ENCODE assay signal across 23 cellular contexts in the genomic region with DNA sequence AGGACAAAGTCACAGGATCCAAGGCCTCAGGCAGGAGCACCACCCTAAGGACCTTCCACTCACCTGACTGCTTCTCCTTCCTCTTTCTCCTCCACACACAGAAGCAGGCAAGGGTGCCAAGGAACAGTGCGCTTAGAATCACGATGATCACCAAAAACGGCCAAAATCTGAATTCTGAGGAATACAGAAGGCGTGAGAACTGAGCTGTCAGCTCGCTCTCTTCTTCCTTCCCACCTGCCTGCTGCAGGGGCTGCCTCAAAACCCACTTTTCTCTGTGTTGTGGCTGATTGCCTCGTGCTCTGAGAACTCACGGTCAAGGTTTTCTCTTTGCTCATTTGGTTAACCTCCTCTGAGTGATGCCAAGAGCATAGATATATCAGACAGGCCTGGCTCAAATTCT. TPM values are rescaled to one million over a fixed set of nuclear protein-coding genes. Genes with fewer than 3 reads are reported as not detected.
DNase-seq lines count a peak whose midpoint lies in the region; ATAC-seq, FAIRE-seq and TF ChIP-seq lines count a peak whose summit lies in the region.
"Had no signal": no experiment of that assay in that cellular context is flagged by ENCODE, and none has a peak within 500 bp of the region (broad histone marks: within the 10 kb centered on the region; RNA-seq: fewer than 3 reads in every experiment).

No MANE protein-coding gene starts in this region.

- no peaks in the 10 kb centered on the region for H3K27me3 Mint-ChIP-seq in activated naive CD8-positive, alpha-beta T cell
- H3K27me3 Mint-ChIP-seq in activated naive CD8-positive, alpha-beta T cell treated with anti-CD3 and anti-CD28 coated beads, Interleukin-2, amount 50 U/mL, for 24 hours = no peaks in the 10 kb centered on the region
- peaks cover 8% of the 10 kb centered on the region for H3K27me3 Mint-ChIP-seq in T-helper 17 cell
- no peaks in the 10 kb centered on the region for H3K27me3 Mint-ChIP-seq in stimulated activated naive CD8-positive, alpha-beta T cell treated with anti-CD3 and anti-CD28 coated beads, Interleukin-15, amount 100 ng/mL, for 72 hours
- no peaks in the 10 kb centered on the region for H3K27me3 Mint-ChIP-seq in endothelial cell (ENCODE audit: unreplicated experiment)

- no peak for ATAC-seq in activated naive CD8-positive, alpha-beta T cell treated with anti-CD3 and anti-CD28 coated beads, Interleukin-2, amount 50 U/mL, for 24 hours
- ATAC-seq in T-helper 17 cell (no peak), GM12878 (no peak), GM21786 (IDR thresholded peaks at IDR 0.05; ENCODE audit: unreplicated experiment) (no peak)
- ATAC-seq in stimulated activated naive CD8-positive, alpha-beta T cell treated with anti-CD3 and anti-CD28 coated beads, Interleukin-15, amount 100 ng/mL, for 72 hours = peak; percentile 9
- ATAC-seq: heart left ventricle, pancreas had no signal

- peak overlapping the region; percentile 3; the same call in 1 of the 2 replicates for H2AFZ ChIP-seq in GM12878 (ENCODE audit: control insufficient read depth, low read depth, low read length)

- H3K9me3 ChIP-seq in T-helper 17 cell (ENCODE audit: control insufficient read depth, low read length, poor library complexity, severe bottlenecking) = no peaks in the 10 kb centered on the region
- no peaks in the 10 kb centered on the region for H3K9me3 ChIP-seq in GM12878 (replicated peaks; ENCODE audit: control insufficient read depth, insufficient read depth, low read length)
- H3K9me3 ChIP-seq: heart left ventricle, pancreas, sigmoid colon had no signal

- POLR2A ChIA-PET in GM12878 (lab: Charles Lee) = interaction anchor here (0.8 to 2.5 kb wide), 2 partner anchors 17 to 24 kb away, joined by 3 to 7 read pairs; a partner anchor contains a TSS

- BruUV-seq in GM12878 (replicated peaks; lab: Mats Ljungman, UMichigan) = no TSS peak

- H3K36me3 Mint-ChIP-seq in activated naive CD8-positive, alpha-beta T cell = peaks cover 4% of the 10 kb centered on the region
- H3K36me3 Mint-ChIP-seq in activated naive CD8-positive, alpha-beta T cell treated with anti-CD3 and anti-CD28 coated beads, Interleukin-2, amount 50 U/mL, for 24 hours (ENCODE audit: low read depth) = no peaks in the 10 kb centered on the region
- H3K36me3 Mint-ChIP-seq in T-helper 17 cell (ENCODE audit: low read depth) (no peaks in the 10 kb centered on the region), endothelial cell (ENCODE audit: low read depth, unreplicated experiment) (no peaks in the 10 kb centered on the region)

- RAD21 ChIA-PET in GM12878 (lab: Charles Lee; ENCODE audit: unreplicated experiment) = interaction anchor here (0.8 to 10.9 kb wide), 12 partner anchors 8 to 152 kb away, joined by 3 to 193 read pairs (median 14); a partner anchor contains a TSS

- H3K27me3 ChIP-seq in GM12878 (replicated peaks in 1 of 2; ENCODE audit: control insufficient read depth in 2 of 2, insufficient read depth in 2 of 2, low read length in 1 of 2) = no peaks in the 10 kb centered on the region
- H3K27me3 ChIP-seq: pancreas, sigmoid colon had no signal

- H3K27ac ChIP-seq in GM12878 (ENCODE audit: control insufficient read depth, insufficient read depth) = no peak overlapping the region
- H3K27ac ChIP-seq: pancreas had no signal

- H3K4me2 ChIP-seq in GM12878 (ENCODE audit: control insufficient read depth, insufficient read depth) = no peak overlapping the region

- CTCF ChIA-PET in GM12878 (lab: Yijun Ruan, JAX) = interaction anchor here (1.1 to 8.2 kb wide), 8 partner anchors 9 to 151 kb away, joined by 4 to 349 read pairs (median 48); a partner anchor contains a TSS

- no peak for DNase-seq in activated naive CD8-positive, alpha-beta T cell treated with anti-CD3 and anti-CD28 coated beads, Interleukin-2, amount 50 U/mL, for 24 hours
- DNase-seq in T-helper 17 cell = no peak
- DNase-seq in GM12878 (ENCODE audit: low read depth, low spot score) = no peak
- DNase-seq in stimulated activated naive CD8-positive, alpha-beta T cell treated with anti-CD3 and anti-CD28 coated beads, Interleukin-15, amount 100 ng/mL, for 72 hours = peak; percentile 37 to 55
- DNase-seq in NCI-H2081 treated with DMSO at 0.1 percent for 48 hours (lab: John Stamatoyannopoulos, UW) = no peak
- DNase-seq in endothelial cell (ENCODE audit: low spot score) = no peak
- DNase-seq: activated CD4-positive, CD25-positive, alpha-beta regulatory T cell; aorta; Calu3; heart left ventricle; Karpas-422; NCI-H1092 treated with DMSO at 0.1 percent for 48 hours; NCI-H2171; NCI-H526 treated with DMSO at 0.1 percent for 48 hours; pancreas; sigmoid colon had no signal

- no peak for TF ChIP-seq CTCF in GM12878 (IDR thresholded peaks at IDR 0.05 in 2 of 3, conservative IDR thresholded peaks at IDR 0.05 in 1 of 3; ENCODE audit: control insufficient read depth in 2 of 3, extremely low read depth in 1 of 3, insufficient read depth in 1 of 3, low read depth in 3 of 3, low read length in 3 of 3)
- no peak for TF ChIP-seq CTCF in endothelial cell (IDR thresholded peaks at IDR 0.05; ENCODE audit: unreplicated experiment)

- FAIRE-seq in GM12878 (lab: Jason Lieb, UNC) = no peak
- FAIRE-seq: islet of Langerhans, pancreas had no signal

- no peaks in the 10 kb centered on the region for H3K79me2 ChIP-seq in GM12878 (ENCODE audit: control insufficient read depth, insufficient read depth, low read length)

- no peak overlapping the region for H3K4me3 ChIP-seq in GM12878
- H3K4me3 ChIP-seq: heart left ventricle, pancreas, sigmoid colon had no signal

- no peaks in the 10 kb centered on the region for H3K9me3 Mint-ChIP-seq in activated naive CD8-positive, alpha-beta T cell (ENCODE audit: low read depth)
- no peaks in the 10 kb centered on the region for H3K9me3 Mint-ChIP-seq in activated naive CD8-positive, alpha-beta T cell treated with anti-CD3 and anti-CD28 coated beads, Interleukin-2, amount 50 U/mL, for 24 hours
- no peaks in the 10 kb centered on the region for H3K9me3 Mint-ChIP-seq in stimulated activated naive CD8-positive, alpha-beta T cell treated with anti-CD3 and anti-CD28 coated beads, Interleukin-15, amount 100 ng/mL, for 72 hours
- no peaks in the 10 kb centered on the region for H3K9me3 Mint-ChIP-seq in endothelial cell (ENCODE audit: unreplicated experiment)

- TF ChIP-seq RAD21 in GM12878 (IDR thresholded peaks at IDR 0.05; ENCODE audit: insufficient read depth, low read depth, low read length) = no peak

- WGBS in GM12878 (ENCODE audit: insufficient coverage, insufficient replicate concordance, low lambda C conversion rate, missing lambda C conversion rate) = 78% methylated on average over 7 of the region's 7 CpGs

- H4K20me1 ChIP-seq in GM12878 (ENCODE audit: control insufficient read depth, insufficient read depth) = no peaks in the 10 kb centered on the region

- peaks cover 67% of the 10 kb centered on the region for H3K4me1 Mint-ChIP-seq in activated naive CD8-positive, alpha-beta T cell (ENCODE audit: low read depth)
- peaks cover 69% of the 10 kb centered on the region for H3K4me1 Mint-ChIP-seq in activated naive CD8-positive, alpha-beta T cell treated with anti-CD3 and anti-CD28 coated beads, Interleukin-2, amount 50 U/mL, for 24 hours
- H3K4me1 Mint-ChIP-seq in T-helper 17 cell (peaks cover 45% of the 10 kb centered on the region), endothelial cell (ENCODE audit: unreplicated experiment) (peaks cover 33% of the 10 kb centered on the region)
- peaks cover 76% of the 10 kb centered on the region for H3K4me1 Mint-ChIP-seq in stimulated activated naive CD8-positive, alpha-beta T cell treated with anti-CD3 and anti-CD28 coated beads, Interleukin-15, amount 100 ng/mL, for 72 hours

- no peak overlapping the region for H3K9ac ChIP-seq in GM12878 (ENCODE audit: control insufficient read depth, insufficient read depth, low read length)

- SMC1A ChIA-PET in GM12878 (lab: Charles Lee; ENCODE audit: uncharacterized antibody, unreplicated experiment) = interaction anchor here (0.8 to 13.0 kb wide), 6 partner anchors 8 to 114 kb away, joined by 3 to 229 read pairs (median 8); a partner anchor contains a TSS

- no peak for TF ChIP-seq POLR2A in GM12878 (IDR thresholded peaks at IDR 0.05; ENCODE audit: low read depth, low read length)

- H3K36me3 ChIP-seq in GM12878 (ENCODE audit: control insufficient read depth in 2 of 2, insufficient read depth in 2 of 2, low read length in 1 of 2) = no peaks in the 10 kb centered on the region
- H3K36me3 ChIP-seq: heart left ventricle, pancreas, sigmoid colon had no signal

- no peak for TF ChIP-seq EP300 in GM12878 (IDR thresholded peaks at IDR 0.05; ENCODE audit: borderline replicate concordance in 1 of 2, control insufficient read depth in 1 of 2, low read depth in 2 of 2, low read length in 2 of 2)

- in situ Hi-C loops in GM12878 (cut with MboI) = loop anchor here (5.0 kb wide), 1 partner anchor 113 kb away; a partner anchor contains a TSS

- H3K4me1 ChIP-seq in GM12878 (ENCODE audit: control insufficient read depth, insufficient read depth, low read length) = peaks cover 28% of the 10 kb centered on the region
- H3K4me1 ChIP-seq: pancreas had no signal

- peak overlapping the region; percentile 82 for H3K4me3 Mint-ChIP-seq in activated naive CD8-positive, alpha-beta T cell
- H3K4me3 Mint-ChIP-seq in activated naive CD8-positive, alpha-beta T cell treated with anti-CD3 and anti-CD28 coated beads, Interleukin-2, amount 50 U/mL, for 24 hours = no peak overlapping the region
- H3K4me3 Mint-ChIP-seq in T-helper 17 cell = peak overlapping the region; percentile 74
- H3K4me3 Mint-ChIP-seq in stimulated activated naive CD8-positive, alpha-beta T cell treated with anti-CD3 and anti-CD28 coated beads, Interleukin-15, amount 100 ng/mL, for 72 hours = peak overlapping the region; percentile 64 to 74
- H3K4me3 Mint-ChIP-seq in endothelial cell (ENCODE audit: unreplicated experiment) = no peak overlapping the region

- intact Hi-C loops in GM12878 (cut with micrococcal nuclease; ENCODE audit: unreplicated experiment) = no loop called here

- H3K27ac Mint-ChIP-seq in activated naive CD8-positive, alpha-beta T cell = peak overlapping the region; percentile 100
- H3K27ac Mint-ChIP-seq in activated naive CD8-positive, alpha-beta T cell treated with anti-CD3 and anti-CD28 coated beads, Interleukin-2, amount 50 U/mL, for 24 hours = no peak overlapping the region
- H3K27ac Mint-ChIP-seq in T-helper 17 cell = peak overlapping the region; percentile 82
- H3K27ac Mint-ChIP-seq in stimulated activated naive CD8-positive, alpha-beta T cell treated with anti-CD3 and anti-CD28 coated beads, Interleukin-15, amount 100 ng/mL, for 72 hours = no peak overlapping the region
- no peak overlapping the region for H3K27ac Mint-ChIP-seq in endothelial cell (ENCODE audit: unreplicated experiment)

RNA-seq across cellular contexts. Expression of a gene that starts 23.8 kb away (rescaled TPM):
- total RNA-seq in T-helper 17 cell = 1 to 10 TPM in 1 of 2 donors, under 1 TPM in 1; 0.73 to 1.4 TPM
- 10.8 and 11.5 TPM in 2 replicates for total RNA-seq in GM12878 (2013; cell fraction: nucleolus; rRNA removed)
- total RNA-seq in GM12878 (2014; rRNA removed) = 0.65 and 0.68 TPM in 2 replicates
- 0.60 and 0.67 TPM in 2 replicates for total RNA-seq in GM12878 (2014; rRNA removed; fragmentation: Illumina TruSeq; extraction: Trizol)
- total RNA-seq in GM12878 (2021) = 0.35 and 0.80 TPM in 2 replicates
- 1.7 TPM for polyA plus RNA-seq in GM12878 (2011; ENCODE audit: low read depth)
- 13.6 and 17.3 TPM in 2 replicates for polyA plus RNA-seq in GM12878 (2011; rRNA removed)
- polyA plus RNA-seq in GM12878 (2011; cell fraction: cytosol; rRNA removed) = 7.1 and 7.9 TPM in 2 replicates
- 10.0 and 17.8 TPM in 2 replicates for polyA plus RNA-seq in GM12878 (2011; cell fraction: nucleus; rRNA removed)
- polyA plus RNA-seq in GM12878 (2012) = 0.96 and 2.8 TPM in 2 replicates
- 0.55 and 0.78 TPM in 2 replicates for polyA plus RNA-seq in GM12878 (2014; fragmentation: Illumina TruSeq; extraction: Trizol)
- polyA plus RNA-seq in GM12878 (2014; fragmentation: Nextera tagmentation; extraction: Ambion mirVana) = under 1 TPM; 0.24 to 0.37 TPM
- 0.59 and 0.77 TPM in 2 replicates for polyA plus RNA-seq in GM12878 (2014; rRNA removed)
- polyA plus RNA-seq in GM12878 (2016; fragmentation: Nextera tagmentation; extraction: Ambion mirVana) = 1 to 10 TPM in 1 of 2 experiments, under 1 TPM in 1; 0.90 to 1.2 TPM
- polyA minus RNA-seq in GM12878 (2011; rRNA and poly(A)+ RNA removed) = 11.7 and 14.1 TPM in 2 replicates
- 2.3 and 4.4 TPM in 2 replicates for polyA minus RNA-seq in GM12878 (2011; cell fraction: cytosol; rRNA and poly(A)+ RNA removed)
- 4.6 and 5.7 TPM in 2 replicates for polyA minus RNA-seq in GM12878 (2011; cell fraction: nucleus; rRNA and poly(A)+ RNA removed)
- 0.31 TPM for total RNA-seq in endothelial cell (ENCODE audit: unreplicated experiment)
- total RNA-seq: Calu3, cerebellum, lung microvascular endothelial cell, myocyte had no signal

RNA-seq across cellular contexts. Expression of a gene that starts 42.9 kb away (rescaled TPM):
- 100 to 1,000 TPM in 1 of 2 donors, 10 to 100 TPM in 1; 96.6 to 124 TPM for total RNA-seq in T-helper 17 cell
- 51.7 and 54.8 TPM in 2 replicates for total RNA-seq in GM12878 (2013; cell fraction: nucleolus; rRNA removed)
- total RNA-seq in GM12878 (2014; rRNA removed) = 10.7 and 12.5 TPM in 2 replicates
- total RNA-seq in GM12878 (2014; rRNA removed; fragmentation: Illumina TruSeq; extraction: Trizol) = 6.6 and 8.0 TPM in 2 replicates
- 8.9 and 11.0 TPM in 2 replicates for total RNA-seq in GM12878 (2021)
- polyA plus RNA-seq in GM12878 (2011; ENCODE audit: low read depth) = 15.9 TPM
- polyA plus RNA-seq in GM12878 (2011; rRNA removed) = 11.7 and 13.3 TPM in 2 replicates
- 12.8 and 14.6 TPM in 2 replicates for polyA plus RNA-seq in GM12878 (2011; cell fraction: cytosol; rRNA removed)
- polyA plus RNA-seq in GM12878 (2011; cell fraction: nucleus; rRNA removed) = 11.6 and 16.1 TPM in 2 replicates
- polyA plus RNA-seq in GM12878 (2012) = 16.7 and 24.0 TPM in 2 replicates
- polyA plus RNA-seq in GM12878 (2014; fragmentation: Illumina TruSeq; extraction: Trizol) = 9.8 and 11.7 TPM in 2 replicates
- polyA plus RNA-seq in GM12878 (2014; fragmentation: Nextera tagmentation; extraction: Ambion mirVana) = 1 to 10 TPM; 2.7 to 2.8 TPM
- 11.4 and 11.6 TPM in 2 replicates for polyA plus RNA-seq in GM12878 (2014; rRNA removed)
- 1 to 10 TPM; 7.4 to 9.1 TPM for polyA plus RNA-seq in GM12878 (2016; fragmentation: Nextera tagmentation; extraction: Ambion mirVana)
- 13.6 and 16.5 TPM in 2 replicates for polyA minus RNA-seq in GM12878 (2011; rRNA and poly(A)+ RNA removed)
- 3.5 TPM in 2 replicates for polyA minus RNA-seq in GM12878 (2011; cell fraction: cytosol; rRNA and poly(A)+ RNA removed)
- 10.8 and 12.2 TPM in 2 replicates for polyA minus RNA-seq in GM12878 (2011; cell fraction: nucleus; rRNA and poly(A)+ RNA removed)
- not detected for total RNA-seq in endothelial cell (ENCODE audit: unreplicated experiment)
- total RNA-seq: Calu3, cerebellum, lung microvascular endothelial cell, myocyte had no signal

RNA-seq across cellular contexts. Expression of a gene that starts 46.1 kb away (rescaled TPM):
- total RNA-seq in T-helper 17 cell (not detected), GM12878 (2014; rRNA removed) (not detected in 2 replicates), GM12878 (2014; rRNA removed; fragmentation: Illumina TruSeq; extraction: Trizol) (not detected in 2 replicates), GM12878 (2021) (not detected in 2 replicates), endothelial cell (ENCODE audit: unreplicated experiment) (not detected)
- not detected in 2 replicates for total RNA-seq in GM12878 (2013; cell fraction: nucleolus; rRNA removed)
- polyA plus RNA-seq in GM12878 (2011; ENCODE audit: low read depth) = not detected
- polyA plus RNA-seq in GM12878 (2011; rRNA removed) (not detected in 2 replicates), GM12878 (2014; fragmentation: Illumina TruSeq; extraction: Trizol) (not detected in 2 replicates), GM12878 (2014; fragmentation: Nextera tagmentation; extraction: Ambion mirVana) (not detected), GM12878 (2014; rRNA removed) (not detected in 2 replicates), GM12878 (2016; fragmentation: Nextera tagmentation; extraction: Ambion mirVana) (not detected)
- not detected in 2 replicates for polyA plus RNA-seq in GM12878 (2011; cell fraction: cytosol; rRNA removed)
- not detected in 2 replicates for polyA plus RNA-seq in GM12878 (2011; cell fraction: nucleus; rRNA removed)
- not detected in 2 replicates for polyA plus RNA-seq in GM12878 (2012)
- polyA minus RNA-seq in GM12878 (2011; rRNA and poly(A)+ RNA removed) = not detected in 2 replicates
- not detected in 2 replicates for polyA minus RNA-seq in GM12878 (2011; cell fraction: cytosol; rRNA and poly(A)+ RNA removed)
- polyA minus RNA-seq in GM12878 (2011; cell fraction: nucleus; rRNA and poly(A)+ RNA removed) = not detected in 2 replicates
- total RNA-seq: Calu3; lung microvascular endothelial cell; myocyte; T-helper 2 cell treated with Interferon-gamma antibody and Interleukin-4, amounts not matched to agents 100 ng/mL and 5 ng/mL, for 36 hours had no signal

Comparison
In these comparisons a context has a peak if more than half of its experiments do, and no peak if none do; other contexts are left out.
1. H3K27ac Mint-ChIP-seq: peak in activated naive CD8-positive, alpha-beta T cell (single experiment) and T-helper 17 cell (single experiment); none in activated naive CD8-positive, alpha-beta T cell treated with anti-CD3 and anti-CD28 coated beads, Interleukin-2, amount 50 U/mL, for 24 hours (single experiment), stimulated activated naive CD8-positive, alpha-beta T cell treated with anti-CD3 and anti-CD28 coated beads, Interleukin-15, amount 100 ng/mL, for 72 hours (0 of 2) and endothelial cell (single experiment).
2. H3K4me3 Mint-ChIP-seq: peak in activated naive CD8-positive, alpha-beta T cell (single experiment), T-helper 17 cell (single experiment) and stimulated activated naive CD8-positive, alpha-beta T cell treated with anti-CD3 and anti-CD28 coated beads, Interleukin-15, amount 100 ng/mL, for 72 hours (2 of 2); none in activated naive CD8-positive, alpha-beta T cell treated with anti-CD3 and anti-CD28 coated beads, Interleukin-2, amount 50 U/mL, for 24 hours (single experiment) and endothelial cell (single experiment).
3. DNase-seq: peak in stimulated activated naive CD8-positive, alpha-beta T cell treated with anti-CD3 and anti-CD28 coated beads, Interleukin-15, amount 100 ng/mL, for 72 hours (2 of 2); none in activated naive CD8-positive, alpha-beta T cell treated with anti-CD3 and anti-CD28 coated beads, Interleukin-2, amount 50 U/mL, for 24 hours (single experiment), T-helper 17 cell (0 of 3), GM12878 (single experiment), NCI-H2081 treated with DMSO at 0.1 percent for 48 hours (single experiment) and endothelial cell (single experiment).